9 cellular contexts compared by ENCODE assay signal in the genomic region with DNA sequence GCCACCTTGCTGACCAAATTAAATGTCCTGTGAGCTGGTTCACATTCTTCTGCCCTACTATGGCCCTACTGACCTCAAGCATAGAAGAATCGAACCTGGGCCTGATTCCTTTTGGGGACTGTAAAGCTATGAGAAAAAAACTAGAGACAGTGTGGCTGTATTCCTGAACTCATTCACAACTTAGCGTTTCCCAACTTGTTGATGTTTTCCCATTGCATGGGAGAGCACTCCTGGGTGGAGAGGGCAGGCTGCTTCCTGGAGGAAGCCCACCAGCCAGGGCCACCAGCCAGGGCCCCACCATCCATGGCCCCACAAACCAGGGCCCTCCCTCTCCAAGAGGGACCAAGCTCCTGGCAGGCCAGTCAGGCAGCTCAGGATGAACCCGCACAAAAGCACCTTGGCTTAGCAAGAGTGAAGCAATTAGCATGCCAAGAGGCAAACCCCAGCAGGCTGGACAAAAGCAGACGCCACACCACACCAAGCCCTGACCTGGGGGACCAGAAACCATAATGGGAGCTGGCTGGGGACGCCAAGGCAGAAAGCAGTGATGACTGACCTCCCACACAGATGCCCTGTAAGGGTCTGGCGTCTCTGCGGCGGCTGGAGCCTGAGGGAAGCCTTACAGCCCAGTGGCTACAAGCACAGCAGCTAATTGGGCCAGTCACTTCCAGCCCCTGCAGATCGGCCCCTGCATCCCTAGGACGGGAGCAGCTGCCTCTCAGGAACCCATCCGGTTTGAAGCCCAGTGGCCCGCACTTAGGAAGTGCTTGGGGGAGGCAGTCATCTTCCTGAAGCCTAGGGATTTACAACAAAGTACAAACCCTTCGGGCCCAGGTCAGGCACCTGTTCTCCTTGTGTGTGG. TPM values are rescaled to one million over a fixed set of nuclear protein-coding genes. Genes with fewer than 3 reads are reported as not detected.
DNase-seq lines count a peak whose midpoint lies in the region; ATAC-seq, FAIRE-seq and TF ChIP-seq lines count a peak whose summit lies in the region.
"Had no signal": no experiment of that assay in that cellular context is flagged by ENCODE, and none has a peak within 500 bp of the region (broad histone marks: within the 10 kb centered on the region; RNA-seq: fewer than 3 reads in every experiment).

No MANE protein-coding gene starts in this region.

- H3K27ac Mint-ChIP-seq in activated CD4-positive, alpha-beta memory T cell treated with anti-CD3 and anti-CD28 coated beads, Interleukin-2, amount 10 ng/mL, durations not matched to agents 7 days and 5 days, result peak overlapping the region; percentile 100

- no peaks in the 10 kb centered on the region for H3K36me3 ChIP-seq in iPS-15b (ENCODE audit: control insufficient read depth, insufficient read depth, low read length)
- no peaks in the 10 kb centered on the region for H3K36me3 ChIP-seq in small intestine (ENCODE audit: control insufficient read depth in 2 of 2, insufficient read depth in 2 of 2, low read length in 2 of 2)

- H3K4me1 Mint-ChIP-seq in activated CD4-positive, alpha-beta memory T cell treated with anti-CD3 and anti-CD28 coated beads, Interleukin-2, amount 10 ng/mL, durations not matched to agents 7 days and 5 days, result peaks cover 56% of the 10 kb centered on the region

- H3K9ac ChIP-seq in iPS-15b (ENCODE audit: low read depth, low read length), result no peak overlapping the region

- H3K4me3 ChIP-seq in GM12875 (ENCODE audit: low read depth, low read length), result peak overlapping the region; percentile 46
- peak overlapping the region; percentile 1 for H3K4me3 ChIP-seq in iPS-15b (ENCODE audit: low read depth, low read length)
- peak overlapping the region in 1 of 2 donors; percentile 96 for H3K4me3 ChIP-seq in small intestine (ENCODE audit: low read depth in 1 of 2, low read length in 2 of 2)

- H3K9me3 ChIP-seq in iPS-15b (ENCODE audit: control insufficient read depth, insufficient read depth, low read length) (no peaks in the 10 kb centered on the region), small intestine (ENCODE audit: control insufficient read depth, low read depth) (no peaks in the 10 kb centered on the region)

- FAIRE-seq in small intestine (lab: Jason Lieb, UNC), result no peak

- no peaks in the 10 kb centered on the region for H3K27me3 Mint-ChIP-seq in activated CD4-positive, alpha-beta memory T cell treated with anti-CD3 and anti-CD28 coated beads, Interleukin-2, amount 10 ng/mL, durations not matched to agents 7 days and 5 days

- in situ Hi-C loops in ACHN (cut with HindIII; ENCODE audit: low pct_ligation_motif_present, low pct_unique_long_range_greater_than_20kb, low sequenced_read_pairs), result no loop called here

- peaks cover 8% of the 10 kb centered on the region for H3K4me1 ChIP-seq in iPS-15b (ENCODE audit: control insufficient read depth, insufficient read depth, low read length)
- H3K4me1 ChIP-seq in small intestine (ENCODE audit: control insufficient read depth in 2 of 2, insufficient read depth in 1 of 2, low read depth in 1 of 2, low read length in 1 of 2), result peaks cover 13 to 15% of the 10 kb centered on the region in 2 donors

- ATAC-seq in HG03139 (IDR thresholded peaks at IDR 0.05; ENCODE audit: unreplicated experiment) (no peak), left lobe of liver (no peak)

- POLR2A ChIA-PET in activated CD4-positive, alpha-beta memory T cell treated with anti-CD3 and anti-CD28 coated beads, Interleukin-2, amount 10 ng/mL, durations not matched to agents 7 days and 5 days (lab: Charles Lee), result interaction anchor here (1.0 to 2.5 kb wide), 7 partner anchors 14 to 440 kb away, joined by 3 to 17 read pairs (median 5); a partner anchor contains a TSS

- WGBS in small intestine, 3 donors, result 29 to 56% (median 52%) methylated on average over 13 of the region's 13 CpGs

- peaks cover 38% of the 10 kb centered on the region for H3K36me3 Mint-ChIP-seq in activated CD4-positive, alpha-beta memory T cell treated with anti-CD3 and anti-CD28 coated beads, Interleukin-2, amount 10 ng/mL, durations not matched to agents 7 days and 5 days (ENCODE audit: low read depth)

- TF ChIP-seq CTCF in GM12875 (IDR thresholded peaks at IDR 0.05; ENCODE audit: borderline replicate concordance, insufficient read depth, low read depth, low read length), result no peak

- peak overlapping the region; percentile 99 for H3K4me3 Mint-ChIP-seq in activated CD4-positive, alpha-beta memory T cell treated with anti-CD3 and anti-CD28 coated beads, Interleukin-2, amount 10 ng/mL, durations not matched to agents 7 days and 5 days

- no peaks in the 10 kb centered on the region for H3K27me3 ChIP-seq in iPS-15b (ENCODE audit: control insufficient read depth, insufficient read depth, low read length)
- no peaks in the 10 kb centered on the region for H3K27me3 ChIP-seq in small intestine (ENCODE audit: control insufficient read depth in 2 of 2, insufficient read depth in 2 of 2, low read length in 2 of 2)

- DNase-seq in activated CD4-positive, alpha-beta memory T cell treated with anti-CD3 and anti-CD28 coated beads, Interleukin-2, amount 10 ng/mL, durations not matched to agents 7 days and 5 days, result no peak
- DNase-seq in small intestine (no peak), ACHN (no peak), left lobe of liver (ENCODE audit: low spot score) (no peak)
- DNase-seq in effector CD8-positive, alpha-beta T cell (lab: John Stamatoyannopoulos, UW), result no peak
- DNase-seq: NCI-H1930 had no signal

- H3K9me3 Mint-ChIP-seq in activated CD4-positive, alpha-beta memory T cell treated with anti-CD3 and anti-CD28 coated beads, Interleukin-2, amount 10 ng/mL, durations not matched to agents 7 days and 5 days, result no peaks in the 10 kb centered on the region

- peak overlapping the region; percentile 87 to 96 for H3K27ac ChIP-seq in small intestine (ENCODE audit: low read depth in 1 of 2, low read length in 1 of 2)

- CTCF ChIA-PET in activated CD4-positive, alpha-beta memory T cell treated with anti-CD3 and anti-CD28 coated beads, Interleukin-2, amount 10 ng/mL, durations not matched to agents 7 days and 5 days (lab: Charles Lee), result interaction anchor here (0.5 to 1.3 kb wide), 6 partner anchors 23 to 172 kb away, joined by 3 to 5 read pairs (median 3); a partner anchor contains a TSS

RNA-seq across cellular contexts. Expression of a gene that starts 2.1 kb away (rescaled TPM):
- total RNA-seq in activated CD4-positive, alpha-beta memory T cell treated with anti-CD3 and anti-CD28 coated beads, Interleukin-2, amount 10 ng/mL, durations not matched to agents 7 days and 5 days, result 10 to 100 TPM; 68.7 to 73.4 TPM
- 10 to 100 TPM; 43.7 to 59.7 (median 59.7) TPM for polyA plus RNA-seq in small intestine
- total RNA-seq in left lobe of liver, result 22.0 TPM

RNA-seq across cellular contexts. Expression of a gene that starts 26.5 kb away (rescaled TPM):
- total RNA-seq in activated CD4-positive, alpha-beta memory T cell treated with anti-CD3 and anti-CD28 coated beads, Interleukin-2, amount 10 ng/mL, durations not matched to agents 7 days and 5 days, result 10 to 100 TPM; 38.5 to 41.0 TPM
- polyA plus RNA-seq in small intestine, result 10 to 100 TPM; 17.7 to 23.0 (median 18.9) TPM
- total RNA-seq in left lobe of liver, result 12.4 TPM
